Comparison of ENCODE assay signal across 18 cellular contexts in the genomic region with DNA sequence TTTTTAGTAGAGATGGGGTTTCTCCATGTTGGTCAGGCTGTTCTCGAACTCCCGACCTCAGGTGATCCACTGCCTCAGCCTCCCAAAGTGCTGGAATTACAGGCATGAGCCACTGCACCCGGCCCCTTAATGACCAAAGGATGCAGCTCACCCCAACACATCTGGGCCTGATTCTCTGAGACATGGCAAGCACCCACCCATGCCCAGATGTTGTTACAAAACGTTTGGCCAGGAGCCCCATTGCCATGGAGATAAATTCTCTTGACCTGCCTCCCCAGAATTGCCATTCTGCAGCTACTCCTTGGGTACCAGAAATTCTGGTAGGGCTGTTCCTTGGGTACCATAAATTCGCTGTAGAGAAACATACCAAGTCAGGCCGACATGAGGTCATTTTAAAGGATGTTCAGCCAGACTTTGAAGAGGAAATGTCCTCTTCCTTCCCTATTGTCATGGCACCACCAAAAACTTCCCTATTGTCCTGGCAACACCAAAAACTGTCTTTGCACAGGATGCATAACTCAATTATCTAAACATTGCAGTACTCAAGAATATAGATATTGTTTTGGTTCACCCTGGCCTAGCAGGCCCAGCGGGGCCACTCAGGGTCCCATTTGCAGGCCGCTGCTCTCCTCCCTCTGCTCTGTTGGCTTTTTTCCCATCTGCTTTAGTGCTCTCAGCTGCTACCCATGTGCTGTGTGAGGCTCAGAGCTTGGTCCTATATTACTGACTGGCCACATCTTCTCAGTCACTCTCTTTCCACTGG.
"Had no signal": no experiment of that assay in that cellular context is flagged by ENCODE, and none has a peak within 500 bp of the region (broad histone marks: within the 10 kb centered on the region; RNA-seq: fewer than 3 reads in every experiment).

No MANE protein-coding gene starts in this region.

- H3K4me3 Mint-ChIP-seq: activated CD8-positive, alpha-beta T cell treated with anti-CD3 and anti-CD28 coated beads, Interleukin-2, amount 10 ng/mL, durations not matched to agents 7 days and 5 days; activated naive CD4-positive, alpha-beta T cell treated with anti-CD3 and anti-CD28 coated beads for 36 hours; activated T-cell treated with anti-CD3 and anti-CD28 coated beads, Interleukin-2, amount 50 U/mL, for 24 hours; brain; natural killer cell; stimulated activated memory B cell treated with anti-CD40 and anti-IgM and Interleukin-4, amounts not matched to agents 10 μg/mL and 1 μg/mL and 100 μg/mL, for 72 hours; type B pancreatic cell had no signal

- H3K27me3 Mint-ChIP-seq: activated T-cell treated with anti-CD3 and anti-CD28 coated beads, Interleukin-2, amount 50 U/mL, for 24 hours; stimulated activated memory B cell treated with anti-CD40 and anti-IgM and Interleukin-4, amounts not matched to agents 10 μg/mL and 1 μg/mL and 100 μg/mL, for 72 hours had no signal

- H3K4me3 ChIP-seq: hepatocyte, sigmoid colon, testis had no signal

- H3K27me3 ChIP-seq: hepatocyte, sigmoid colon, testis had no signal

- H2AFZ ChIP-seq: hepatocyte, parathyroid adenoma had no signal

- H3K27ac Mint-ChIP-seq: activated CD8-positive, alpha-beta T cell treated with anti-CD3 and anti-CD28 coated beads, Interleukin-2, amount 10 ng/mL, durations not matched to agents 7 days and 5 days; activated naive CD4-positive, alpha-beta T cell treated with anti-CD3 and anti-CD28 coated beads for 36 hours; activated T-cell treated with anti-CD3 and anti-CD28 coated beads, Interleukin-2, amount 50 U/mL, for 24 hours; brain; natural killer cell; type B pancreatic cell had no signal

- ATAC-seq: activated CD8-positive, alpha-beta T cell treated with anti-CD3 and anti-CD28 coated beads, Interleukin-2, amount 10 ng/mL, durations not matched to agents 7 days and 5 days; esophagus mucosa; natural killer cell had no signal

- H3K4me2 ChIP-seq: hepatocyte had no signal

- H3K4me1 ChIP-seq: sigmoid colon, testis had no signal

- H3K27ac ChIP-seq: hepatocyte, parathyroid adenoma, sigmoid colon, testis had no signal

- H3K9me3 ChIP-seq: sigmoid colon, testis had no signal

- H3K9ac ChIP-seq: parathyroid adenoma had no signal

- H3K36me3 ChIP-seq: sigmoid colon had no signal

- H3K9me3 Mint-ChIP-seq: activated naive CD4-positive, alpha-beta T cell treated with anti-CD3 and anti-CD28 coated beads for 36 hours; activated T-cell treated with anti-CD3 and anti-CD28 coated beads, Interleukin-2, amount 50 U/mL, for 24 hours; natural killer cell; stimulated activated memory B cell treated with anti-CD40 and anti-IgM and Interleukin-4, amounts not matched to agents 10 μg/mL and 1 μg/mL and 100 μg/mL, for 72 hours; type B pancreatic cell had no signal

- DNase-seq: activated CD4-positive, alpha-beta T cell treated with anti-CD3 and anti-CD28 coated beads for 48 hours; activated CD4-positive, CD25-positive, alpha-beta regulatory T cell; activated CD8-positive, alpha-beta T cell treated with anti-CD3 and anti-CD28 coated beads, Interleukin-2, amount 10 ng/mL, durations not matched to agents 7 days and 5 days; activated naive CD4-positive, alpha-beta T cell treated with anti-CD3 and anti-CD28 coated beads for 36 hours; activated T-cell treated with anti-CD3 and anti-CD28 coated beads, Interleukin-2, amount 50 U/mL, for 24 hours; anterior cingulate cortex; caudate nucleus; natural killer cell; sigmoid colon; stimulated activated CD4-positive, alpha-beta T cell treated with anti-CD3 and anti-CD28 coated beads, Interleukin-4, amount 100 ng/mL, for 4 hours; T-helper 9 cell; testis had no signal

- H3K4me1 Mint-ChIP-seq: brain had no signal

- H3K79me2 ChIP-seq: hepatocyte, parathyroid adenoma had no signal
